ENCODE assay signal across 15 cellular contexts in genomic region chr6:36725581-36725980, GRCh38. TPM values are rescaled to one million over a fixed set of nuclear protein-coding genes. Genes with fewer than 3 reads are reported as not detected.
DNase-seq lines count a peak whose midpoint lies in the region; ATAC-seq and TF ChIP-seq lines count a peak whose summit lies in the region.
"Had no signal": no experiment of that assay in that cellular context is flagged by ENCODE, and none has a peak within 500 bp of the region (broad histone marks: within the 10 kb centered on the region; RNA-seq: fewer than 3 reads in every experiment).

No MANE protein-coding gene starts in this region.

- H3K14ac ChIP-seq in neuronal stem cell (ENCODE audit: low read length) = peak overlapping the region; percentile 63

- H4K8ac ChIP-seq in neuronal stem cell (ENCODE audit: low read depth, low read length) = no peak overlapping the region

- no peak overlapping the region for H3K4ac ChIP-seq in neuronal stem cell (ENCODE audit: low read length)

- peaks cover 48 to 53% of the 10 kb centered on the region in 2 donors for H3K4me1 Mint-ChIP-seq in natural killer cell treated with Interleukin-12 subunit alpha and Interleukin-12 subunit beta and Interleukin-15 and Interleukin-18, amount 100 ng/mL, for 72 hours (ENCODE audit: low read depth in 2 of 2)
- H3K4me1 Mint-ChIP-seq in natural killer cell = peaks cover 6 to 7% of the 10 kb centered on the region in 2 donors
- peaks cover 23% of the 10 kb centered on the region for H3K4me1 Mint-ChIP-seq in activated T-helper 17 cell treated with anti-CD3 and anti-CD28 coated beads, Interleukin-2, amount 50 U/mL, for 72 hours

- H3K27ac Mint-ChIP-seq in natural killer cell treated with Interleukin-12 subunit alpha and Interleukin-12 subunit beta and Interleukin-15 and Interleukin-18, amount 100 ng/mL, for 72 hours = peak overlapping the region; percentile 92 to 96
- H3K27ac Mint-ChIP-seq in natural killer cell = no peak overlapping the region
- peak overlapping the region; percentile 2 for H3K27ac Mint-ChIP-seq in activated T-helper 17 cell treated with anti-CD3 and anti-CD28 coated beads, Interleukin-2, amount 50 U/mL, for 72 hours
- H3K27ac Mint-ChIP-seq: HFFc6 had no signal

- H3K23ac ChIP-seq in neuronal stem cell (ENCODE audit: low read depth, low read length, poor library complexity) = peak overlapping the region; percentile 29

- TF ChIP-seq CTCF in natural killer cell (IDR thresholded peaks at IDR 0.05) = no peak

- H3K9me3 ChIP-seq in neuronal stem cell (replicated peaks in 1 of 2; ENCODE audit: control insufficient read depth in 2 of 2, insufficient read depth in 1 of 2, low read depth in 1 of 2, low read length in 2 of 2) = no peaks in the 10 kb centered on the region
- H3K9me3 ChIP-seq: MG63 had no signal

- H2BK5ac ChIP-seq in neuronal stem cell (ENCODE audit: low read length) = peak overlapping the region; percentile 70

- H3K9ac ChIP-seq in neuronal stem cell (ENCODE audit: low read depth, low read length, poor library complexity) = peak overlapping the region; percentile 24
- H3K9ac ChIP-seq: KMS-11 had no signal

- peaks cover 5% of the 10 kb centered on the region for H3K36me3 Mint-ChIP-seq in natural killer cell treated with Interleukin-12 subunit alpha and Interleukin-12 subunit beta and Interleukin-15 and Interleukin-18, amount 100 ng/mL, for 72 hours
- no peaks in the 10 kb centered on the region for H3K36me3 Mint-ChIP-seq in natural killer cell
- H3K36me3 Mint-ChIP-seq in activated T-helper 17 cell treated with anti-CD3 and anti-CD28 coated beads, Interleukin-2, amount 50 U/mL, for 72 hours (ENCODE audit: low read depth) = no peaks in the 10 kb centered on the region

- WGBS in neuronal stem cell (ENCODE audit: extremely low coverage in 2 of 2, insufficient read length in 2 of 2, insufficient replicate concordance in 1 of 2), 2 donors = no CpG with 5 or more reads among the region's 7 CpGs

- no peak overlapping the region for H3K4me2 ChIP-seq in neuronal stem cell (ENCODE audit: insufficient read depth, low read length, poor library complexity, severe bottlenecking)
- H3K4me2 ChIP-seq: KMS-11, PC-9 had no signal

- H2BK15ac ChIP-seq in neuronal stem cell (ENCODE audit: low read length) = peak overlapping the region; percentile 12

- H3K4me3 Mint-ChIP-seq in natural killer cell treated with Interleukin-12 subunit alpha and Interleukin-12 subunit beta and Interleukin-15 and Interleukin-18, amount 100 ng/mL, for 72 hours = peak overlapping the region; percentile 60
- H3K4me3 Mint-ChIP-seq in natural killer cell = no peak overlapping the region
- no peak overlapping the region for H3K4me3 Mint-ChIP-seq in activated T-helper 17 cell treated with anti-CD3 and anti-CD28 coated beads, Interleukin-2, amount 50 U/mL, for 72 hours
- H3K4me3 Mint-ChIP-seq: HFFc6 had no signal

- H3K27ac ChIP-seq in neuronal stem cell (replicated peaks; ENCODE audit: low read length) = no peak overlapping the region
- H3K27ac ChIP-seq: KMS-11, PC-9 had no signal

- H3K4me3 ChIP-seq in neuronal stem cell (ENCODE audit: low read length in 2 of 2) = no peak overlapping the region
- H3K4me3 ChIP-seq: MG63, PC-9 had no signal

- peaks cover 0 to 12% (median 0%) of the 10 kb centered on the region in 3 experiments for H3K27me3 ChIP-seq in neuronal stem cell (ENCODE audit: control insufficient read depth in 3 of 3, insufficient read depth in 3 of 3, low read depth in 1 of 3, low read length in 3 of 3)
- H3K27me3 ChIP-seq: MG63 had no signal

- H2BK12ac ChIP-seq in neuronal stem cell (ENCODE audit: low read length) = no peak overlapping the region

- peaks cover 3 to 15% of the 10 kb centered on the region in 2 donors for H3K4me1 ChIP-seq in neuronal stem cell (ENCODE audit: control insufficient read depth in 2 of 2, insufficient read depth in 1 of 2, low read depth in 1 of 2, low read length in 2 of 2)

- peak overlapping the region; percentile 91 for H2AK5ac ChIP-seq in neuronal stem cell (ENCODE audit: low read depth, low read length)

- H4K91ac ChIP-seq in neuronal stem cell (ENCODE audit: low read depth, low read length, poor library complexity) = no peak overlapping the region

- H3K9me3 Mint-ChIP-seq in natural killer cell treated with Interleukin-12 subunit alpha and Interleukin-12 subunit beta and Interleukin-15 and Interleukin-18, amount 100 ng/mL, for 72 hours = no peaks in the 10 kb centered on the region
- H3K9me3 Mint-ChIP-seq in natural killer cell = no peaks in the 10 kb centered on the region
- no peaks in the 10 kb centered on the region for H3K9me3 Mint-ChIP-seq in activated T-helper 17 cell treated with anti-CD3 and anti-CD28 coated beads, Interleukin-2, amount 50 U/mL, for 72 hours
- H3K9me3 Mint-ChIP-seq: HFFc6 had no signal

- peak; percentile 58 for DNase-seq in natural killer cell treated with Interleukin-12 subunit alpha and Interleukin-12 subunit beta and Interleukin-15 and Interleukin-18, amount 100 ng/mL, for 72 hours (ENCODE audit: low spot score)
- DNase-seq in natural killer cell (no peak), neuronal stem cell (ENCODE audit: low spot score) (no peak), NAMALWA (ENCODE audit: low spot score) (no peak), NOMO-1 treated with DMSO at 0.1 percent for 48 hours (lab: John Stamatoyannopoulos, UW; ENCODE audit: unreplicated experiment) (no peak)
- DNase-seq: AML-193, HFFc6, MG63, NCI-H187 treated with DMSO at 0.1 percent for 48 hours, NCI-H446 had no signal

- no peak for ATAC-seq in natural killer cell treated with Interleukin-12 subunit alpha and Interleukin-12 subunit beta and Interleukin-15 and Interleukin-18, amount 100 ng/mL, for 72 hours
- no peak for ATAC-seq in natural killer cell
- ATAC-seq in activated T-helper 17 cell treated with anti-CD3 and anti-CD28 coated beads, Interleukin-2, amount 50 U/mL, for 72 hours (replicated peaks) = no peak
- ATAC-seq in GM21619 (IDR thresholded peaks at IDR 0.05; ENCODE audit: unreplicated experiment) = no peak

- no peaks in the 10 kb centered on the region for H3K79me1 ChIP-seq in neuronal stem cell (ENCODE audit: low read depth, low read length)

- peak overlapping the region; percentile 78 for H3K18ac ChIP-seq in neuronal stem cell (ENCODE audit: low read length)

- H3K36me3 ChIP-seq in neuronal stem cell (replicated peaks in 1 of 2; ENCODE audit: control insufficient read depth in 2 of 2, insufficient read depth in 2 of 2, low read length in 2 of 2) = no peaks in the 10 kb centered on the region
- H3K36me3 ChIP-seq: MG63 had no signal

- no peak overlapping the region for H2BK120ac ChIP-seq in neuronal stem cell (ENCODE audit: low read depth, low read length)

- intact Hi-C loops in natural killer cell (cut with micrococcal nuclease) = no loop called here

- no peaks in the 10 kb centered on the region for H3K27me3 Mint-ChIP-seq in natural killer cell treated with Interleukin-12 subunit alpha and Interleukin-12 subunit beta and Interleukin-15 and Interleukin-18, amount 100 ng/mL, for 72 hours
- H3K27me3 Mint-ChIP-seq in natural killer cell (ENCODE audit: low read depth in 2 of 2) = no peaks in the 10 kb centered on the region
- H3K27me3 Mint-ChIP-seq in activated T-helper 17 cell treated with anti-CD3 and anti-CD28 coated beads, Interleukin-2, amount 50 U/mL, for 72 hours = no peaks in the 10 kb centered on the region

- no peak overlapping the region for H2AFZ ChIP-seq in neuronal stem cell (ENCODE audit: low read length)
- H2AFZ ChIP-seq: PC-9 had no signal

RNA-seq across cellular contexts. Expression of gene RAB44, which starts 28.0 kb away (rescaled TPM):
- 1 to 10 TPM; 4.1 to 7.9 TPM for total RNA-seq in natural killer cell treated with Interleukin-12 subunit alpha and Interleukin-12 subunit beta and Interleukin-15 and Interleukin-18, amount 100 ng/mL, for 72 hours
- 10 to 100 TPM in 1 of 3 donors, under 1 TPM in 2; 0.09 to 12.9 (median 0.70) TPM for total RNA-seq in natural killer cell
- total RNA-seq in activated T-helper 17 cell treated with anti-CD3 and anti-CD28 coated beads, Interleukin-2, amount 50 U/mL, for 72 hours = under 1 TPM; 0.11 to 0.32 TPM
- 0.01 TPM for polyA plus RNA-seq in neuronal stem cell (2013, experiment 1 of 2)
- 0.01 TPM for polyA plus RNA-seq in neuronal stem cell (2013, experiment 2 of 2)
- total RNA-seq: H4, PC-9 had no signal

RNA-seq across cellular contexts. Expression of gene CDKN1A, which starts 47.1 kb away (rescaled TPM):
- total RNA-seq in natural killer cell treated with Interleukin-12 subunit alpha and Interleukin-12 subunit beta and Interleukin-15 and Interleukin-18, amount 100 ng/mL, for 72 hours = 100 to 1,000 TPM; 176 to 617 TPM
- 10 to 100 TPM; 19.1 to 40.7 (median 25.4) TPM for total RNA-seq in natural killer cell
- total RNA-seq in activated T-helper 17 cell treated with anti-CD3 and anti-CD28 coated beads, Interleukin-2, amount 50 U/mL, for 72 hours = 100 to 1,000 TPM; 149 to 164 TPM
- 54.0 TPM for polyA plus RNA-seq in neuronal stem cell (2013, experiment 1 of 2)
- 53.5 TPM for polyA plus RNA-seq in neuronal stem cell (2013, experiment 2 of 2)

Comparison
In these comparisons a context has a peak if more than half of its experiments do, and no peak if none do; other contexts are left out.
1. H3K27ac Mint-ChIP-seq: peak in natural killer cell treated with Interleukin-12 subunit alpha and Interleukin-12 subunit beta and Interleukin-15 and Interleukin-18, amount 100 ng/mL, for 72 hours (2 of 2) and activated T-helper 17 cell treated with anti-CD3 and anti-CD28 coated beads, Interleukin-2, amount 50 U/mL, for 72 hours (single experiment); none in natural killer cell (0 of 2).